In the genomic region with DNA sequence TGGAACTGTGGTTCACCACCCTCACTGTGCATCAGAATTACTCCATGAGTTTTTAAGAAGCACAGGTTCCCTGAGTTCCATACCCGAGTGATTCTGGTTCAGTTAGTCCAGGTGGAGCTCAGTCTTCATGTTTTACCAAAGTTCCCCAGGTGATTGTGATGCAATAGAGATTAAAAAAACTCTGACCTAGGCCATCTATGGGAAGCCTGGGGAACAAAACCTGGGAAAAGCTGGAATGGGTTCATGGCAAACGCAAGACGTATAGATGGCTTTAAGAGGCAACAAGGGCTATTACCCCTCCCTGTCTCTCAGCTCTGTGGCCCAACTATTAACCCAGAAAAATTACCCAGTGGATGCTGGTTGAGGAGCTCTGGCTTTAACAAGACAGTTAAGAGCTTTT, we compare ENCODE assay signal across 33 cellular contexts.
"Had no signal": no experiment of that assay in that cellular context is flagged by ENCODE, and none has a peak within 500 bp of the region (broad histone marks: within the 10 kb centered on the region; RNA-seq: fewer than 3 reads in every experiment).

No MANE protein-coding gene starts in this region.

- H3K4me2 ChIP-seq: hepatocyte had no signal

- H3K4me1 ChIP-seq: adrenal gland, colonic mucosa had no signal

- H3K9me3 ChIP-seq: adrenal gland, body of pancreas, colonic mucosa, esophagus squamous epithelium, gastroesophageal sphincter, heart right ventricle had no signal

- H3K4me3 ChIP-seq: adrenal gland, body of pancreas, colonic mucosa, dorsolateral prefrontal cortex, esophagus squamous epithelium, gastroesophageal sphincter, heart right ventricle, hepatocyte had no signal

- H3K27ac Mint-ChIP-seq: activated CD4-positive, alpha-beta memory T cell treated with anti-CD3 and anti-CD28 coated beads for 36 hours; activated CD4-positive, alpha-beta T cell treated with anti-CD3 and anti-CD28 coated beads for 36 hours; activated CD4-positive, alpha-beta T cell treated with anti-CD3 and anti-CD28 coated beads, Interleukin-2, amount 10 ng/mL, durations not matched to agents 24 days and 14 days; activated naive CD4-positive, alpha-beta T cell treated with anti-CD3 and anti-CD28 coated beads for 36 hours; activated naive CD4-positive, alpha-beta T cell treated with anti-CD3 and anti-CD28 coated beads, Interleukin-2, amount 50 U/mL, for 24 hours; activated naive CD8-positive, alpha-beta T cell treated with anti-CD3 and anti-CD28 coated beads for 36 hours; activated naive CD8-positive, alpha-beta T cell treated with anti-CD3 and anti-CD28 coated beads, Interleukin-2, amount 50 U/mL, for 24 hours; activated T-cell treated with anti-CD3 and anti-CD28 coated beads, Interleukin-2, amount 50 U/mL, for 24 hours; activated T-helper 17 cell treated with anti-CD3 and anti-CD28 coated beads, Interleukin-2, amount 50 U/mL, for 72 hours; effector memory CD8-positive, alpha-beta T cell; T-helper 17 cell; T-helper 2 cell treated with Interferon-gamma antibody and Interleukin-4, amounts not matched to agents 5 μg/mL and 100 μg/mL, for 36 hours had no signal

- H3K4me3 Mint-ChIP-seq: activated CD4-positive, alpha-beta memory T cell treated with anti-CD3 and anti-CD28 coated beads for 36 hours; activated CD4-positive, alpha-beta T cell treated with anti-CD3 and anti-CD28 coated beads for 36 hours; activated CD4-positive, alpha-beta T cell treated with anti-CD3 and anti-CD28 coated beads, Interleukin-2, amount 10 ng/mL, durations not matched to agents 24 days and 14 days; activated naive CD4-positive, alpha-beta T cell treated with anti-CD3 and anti-CD28 coated beads for 36 hours; activated naive CD4-positive, alpha-beta T cell treated with anti-CD3 and anti-CD28 coated beads, Interleukin-2, amount 50 U/mL, for 24 hours; activated naive CD8-positive, alpha-beta T cell treated with anti-CD3 and anti-CD28 coated beads for 36 hours; activated naive CD8-positive, alpha-beta T cell treated with anti-CD3 and anti-CD28 coated beads, Interleukin-2, amount 50 U/mL, for 24 hours; activated T-cell treated with anti-CD3 and anti-CD28 coated beads, Interleukin-2, amount 50 U/mL, for 24 hours; activated T-helper 17 cell treated with anti-CD3 and anti-CD28 coated beads, Interleukin-2, amount 50 U/mL, for 72 hours; effector memory CD8-positive, alpha-beta T cell; T-helper 17 cell; T-helper 2 cell treated with Interferon-gamma antibody and Interleukin-4, amounts not matched to agents 5 μg/mL and 100 μg/mL, for 36 hours had no signal

- ATAC-seq: activated CD4-positive, alpha-beta T cell treated with anti-CD3 and anti-CD28 coated beads for 36 hours; activated naive CD8-positive, alpha-beta T cell treated with anti-CD3 and anti-CD28 coated beads, Interleukin-2, amount 50 U/mL, for 24 hours; activated T-helper 17 cell treated with anti-CD3 and anti-CD28 coated beads, Interleukin-2, amount 50 U/mL, for 72 hours; body of pancreas; effector memory CD8-positive, alpha-beta T cell; gastroesophageal sphincter; heart right ventricle; T-helper 17 cell had no signal

- H3K27ac ChIP-seq: adrenal gland, body of pancreas, colonic mucosa, dorsolateral prefrontal cortex, esophagus squamous epithelium, gastroesophageal sphincter, heart right ventricle, hepatocyte, WERI-Rb-1 had no signal

- H3K79me2 ChIP-seq: hepatocyte had no signal

- DNase-seq: activated CD4-positive, alpha-beta memory T cell treated with anti-CD3 and anti-CD28 coated beads for 36 hours; activated CD4-positive, alpha-beta T cell treated with anti-CD3 and anti-CD28 coated beads for 36 hours; activated CD4-positive, CD25-positive, alpha-beta regulatory T cell; activated CD4-positive, CD25-positive, alpha-beta regulatory T cell treated with anti-CD3 and anti-CD28 coated beads, Interleukin-2, amount 50 U/mL, for 72 hours; activated CD8-positive, alpha-beta memory T cell treated with anti-CD3 and anti-CD28 coated beads, Interleukin-2, amount 50 U/mL, for 48 hours; activated effector memory CD4-positive, alpha-beta T cell treated with Interleukin-2 at 50 U/mL for 16 hours; activated naive CD4-positive, alpha-beta T cell treated with anti-CD3 and anti-CD28 coated beads for 36 hours; activated naive CD8-positive, alpha-beta T cell treated with anti-CD3 and anti-CD28 coated beads for 36 hours; activated naive CD8-positive, alpha-beta T cell treated with anti-CD3 and anti-CD28 coated beads, Interleukin-2, amount 50 U/mL, for 24 hours; activated T-cell treated with anti-CD3 and anti-CD28 coated beads for 4 hours; activated T-cell treated with anti-CD3 and anti-CD28 coated beads, Interleukin-2, amount 50 U/mL, for 24 hours; adrenal gland; amygdala; aorta; body of pancreas; caudate nucleus; colonic mucosa; dorsolateral prefrontal cortex; effector memory CD8-positive, alpha-beta T cell; erythroblast; esophagus squamous epithelium; foreskin melanocyte; heart right ventricle; T-helper 1 cell; T-helper 17 cell; T1000; WERI-Rb-1 had no signal

- H3K36me3 ChIP-seq: adrenal gland, colonic mucosa, esophagus squamous epithelium, gastroesophageal sphincter, heart right ventricle, WERI-Rb-1 had no signal

- H3K27me3 ChIP-seq: adrenal gland, body of pancreas, colonic mucosa, dorsolateral prefrontal cortex, esophagus squamous epithelium, gastroesophageal sphincter, hepatocyte had no signal

- H2AFZ ChIP-seq: hepatocyte had no signal

- H3K9me3 Mint-ChIP-seq: activated CD4-positive, alpha-beta memory T cell treated with anti-CD3 and anti-CD28 coated beads for 36 hours; activated CD4-positive, alpha-beta T cell treated with anti-CD3 and anti-CD28 coated beads, Interleukin-2, amount 10 ng/mL, durations not matched to agents 24 days and 14 days; activated naive CD4-positive, alpha-beta T cell treated with anti-CD3 and anti-CD28 coated beads for 36 hours; activated naive CD4-positive, alpha-beta T cell treated with anti-CD3 and anti-CD28 coated beads, Interleukin-2, amount 50 U/mL, for 24 hours; activated naive CD8-positive, alpha-beta T cell treated with anti-CD3 and anti-CD28 coated beads for 36 hours; activated naive CD8-positive, alpha-beta T cell treated with anti-CD3 and anti-CD28 coated beads, Interleukin-2, amount 50 U/mL, for 24 hours; activated T-cell treated with anti-CD3 and anti-CD28 coated beads, Interleukin-2, amount 50 U/mL, for 24 hours; activated T-helper 17 cell treated with anti-CD3 and anti-CD28 coated beads, Interleukin-2, amount 50 U/mL, for 72 hours; effector memory CD8-positive, alpha-beta T cell; T-helper 2 cell treated with Interferon-gamma antibody and Interleukin-4, amounts not matched to agents 5 μg/mL and 100 μg/mL, for 36 hours had no signal

- H3K36me3 Mint-ChIP-seq: activated CD4-positive, alpha-beta memory T cell treated with anti-CD3 and anti-CD28 coated beads for 36 hours; activated naive CD4-positive, alpha-beta T cell treated with anti-CD3 and anti-CD28 coated beads, Interleukin-2, amount 50 U/mL, for 24 hours; activated naive CD8-positive, alpha-beta T cell treated with anti-CD3 and anti-CD28 coated beads for 36 hours had no signal
